13 cellular contexts compared by ENCODE assay signal in genomic region chr12:88420460-88420859, GRCh38.
DNase-seq lines count a peak whose midpoint lies in the region; ATAC-seq and TF ChIP-seq lines count a peak whose summit lies in the region.
"Had no signal": no experiment of that assay in that cellular context is flagged by ENCODE, and none has a peak within 500 bp of the region (broad histone marks: within the 10 kb centered on the region; RNA-seq: fewer than 3 reads in every experiment).

No MANE protein-coding gene starts in this region.

- H3K9me3 Mint-ChIP-seq in MCF 10A (ENCODE audit: unreplicated experiment) (no peaks in the 10 kb centered on the region), endodermal cell (no peaks in the 10 kb centered on the region)

- peak; percentile 84 for DNase-seq in MCF 10A (ENCODE audit: unreplicated experiment)
- DNase-seq in breast epithelium (ENCODE audit: low spot score in 2 of 2): no peak
- peak; percentile 87 for DNase-seq in T1000 (lab: John Stamatoyannopoulos, UW)
- DNase-seq in fibroblast of the conjunctiva (ENCODE audit: low read depth): peak; percentile 91
- no peak for DNase-seq in vagina (ENCODE audit: extremely low spot score in 2 of 2)
- no peak for DNase-seq in occipital lobe (lab: John Stamatoyannopoulos, UW)
- no peak for DNase-seq in endodermal cell
- DNase-seq: activated CD4-positive, alpha-beta T cell treated with anti-CD3 and anti-CD28 coated beads for 48 hours; stimulated activated CD8-positive, alpha-beta memory T cell treated with anti-CD3 and anti-CD28 coated beads, Interleukin-4, amount 100 ng/mL, for 48 hours had no signal

- no peaks in the 10 kb centered on the region for H3K27me3 ChIP-seq in breast epithelium
- no peaks in the 10 kb centered on the region for H3K27me3 ChIP-seq in vagina
- H3K27me3 ChIP-seq in endodermal cell (ENCODE audit: control insufficient read depth, insufficient read depth, low read length, poor library complexity, severe bottlenecking): no peaks in the 10 kb centered on the region
- H3K27me3 ChIP-seq: BLaER1 treated with 17β-estradiol and CSF1 and Interleukin-3, amounts not matched to agents 10 nM and 100 nM had no signal

- no peaks in the 10 kb centered on the region for H3K4me1 ChIP-seq in breast epithelium
- H3K4me1 ChIP-seq in vagina: no peaks in the 10 kb centered on the region
- H3K4me1 ChIP-seq in endodermal cell (ENCODE audit: control insufficient read depth, insufficient read depth, low read length): no peaks in the 10 kb centered on the region

- peak overlapping the region in 1 of 2 donors; percentile 59 for H3K27ac ChIP-seq in breast epithelium
- peak overlapping the region; percentile 20 for H3K27ac ChIP-seq in vagina
- H3K27ac ChIP-seq in endodermal cell (ENCODE audit: low read depth, low read length): no peak overlapping the region

- no peak for ATAC-seq in GM19328 (IDR thresholded peaks at IDR 0.05; ENCODE audit: unreplicated experiment)

- no peak overlapping the region for H3K4me3 Mint-ChIP-seq in MCF 10A (ENCODE audit: unreplicated experiment)
- no peak overlapping the region for H3K4me3 Mint-ChIP-seq in endodermal cell
- H3K4me3 Mint-ChIP-seq: activated naive CD8-positive, alpha-beta T cell had no signal

- H3K27me3 Mint-ChIP-seq in MCF 10A (ENCODE audit: insufficient read depth, unreplicated experiment) (no peaks in the 10 kb centered on the region), endodermal cell (ENCODE audit: insufficient read depth) (no peaks in the 10 kb centered on the region)
- H3K27me3 Mint-ChIP-seq: activated naive CD8-positive, alpha-beta T cell had no signal

- H3K9ac ChIP-seq in endodermal cell (ENCODE audit: extremely low read depth, low read length, poor library complexity, severe bottlenecking): no peak overlapping the region
- H3K9ac ChIP-seq: BLaER1 treated with 17β-estradiol and CSF1 and Interleukin-3, amounts not matched to agents 10 nM and 100 nM had no signal

- H3K36me3 Mint-ChIP-seq in MCF 10A (ENCODE audit: insufficient read depth, unreplicated experiment) (no peaks in the 10 kb centered on the region), endodermal cell (ENCODE audit: low read depth) (no peaks in the 10 kb centered on the region)
- H3K36me3 Mint-ChIP-seq: activated naive CD8-positive, alpha-beta T cell had no signal

- POLR2A ChIA-PET in MCF 10A (lab: Yijun Ruan, JAX): interaction anchor here (0.8 to 1.5 kb wide), 4 partner anchors 10 to 160 kb away, joined by 3 to 4 read pairs (median 4); partner anchors contain the start of gene KITLG

- H3K36me3 ChIP-seq in breast epithelium (no peaks in the 10 kb centered on the region), vagina (no peaks in the 10 kb centered on the region), endodermal cell (ENCODE audit: control insufficient read depth, insufficient read depth, low read length) (no peaks in the 10 kb centered on the region)
- H3K36me3 ChIP-seq: BLaER1 treated with 17β-estradiol and CSF1 and Interleukin-3, amounts not matched to agents 10 nM and 100 nM had no signal

- TF ChIP-seq POLR2A in breast epithelium (IDR thresholded peaks at IDR 0.05) (no peak), vagina (IDR thresholded peaks at IDR 0.05) (no peak)

- no TSS peak for BruUV-seq in MCF 10A (replicated peaks; lab: Mats Ljungman, UMichigan)

- TF ChIP-seq CTCF in MCF 10A (IDR thresholded peaks at IDR 0.05; ENCODE audit: unreplicated experiment) (no peak), breast epithelium (IDR thresholded peaks at IDR 0.05) (no peak), vagina (IDR thresholded peaks at IDR 0.05) (no peak), endodermal cell (conservative IDR thresholded peaks at IDR 0.05) (no peak)

- CTCF ChIA-PET in MCF 10A (lab: Yijun Ruan, JAX): interaction anchor here (0.5 to 1.3 kb wide), 4 partner anchors 9 to 473 kb away, joined by 3 to 4 read pairs (median 3); no protein-coding TSS in a partner anchor

- no peaks in the 10 kb centered on the region for H3K9me3 ChIP-seq in breast epithelium
- no peaks in the 10 kb centered on the region for H3K9me3 ChIP-seq in vagina
- H3K9me3 ChIP-seq in endodermal cell (ENCODE audit: control insufficient read depth, low read length): no peaks in the 10 kb centered on the region
- H3K9me3 ChIP-seq: BLaER1 treated with 17β-estradiol and CSF1 and Interleukin-3, amounts not matched to agents 10 nM and 100 nM had no signal

- intact Hi-C loops in MCF 10A (cut with micrococcal nuclease) (no loop called here), breast epithelium (cut with DNase I; ENCODE audit: low total_unique reads) (no loop called here), vagina (cut with DNase I) (no loop called here)

- H3K4me1 Mint-ChIP-seq in MCF 10A (ENCODE audit: insufficient read depth, unreplicated experiment): peaks cover 15% of the 10 kb centered on the region
- H3K4me1 Mint-ChIP-seq in endodermal cell: no peaks in the 10 kb centered on the region

- H3K4me3 ChIP-seq in breast epithelium (no peak overlapping the region), vagina (no peak overlapping the region), endodermal cell (ENCODE audit: low read length) (no peak overlapping the region)
- H3K4me3 ChIP-seq: BLaER1 treated with 17β-estradiol and CSF1 and Interleukin-3, amounts not matched to agents 10 nM and 100 nM; skin epidermis had no signal

- H3K27ac Mint-ChIP-seq in MCF 10A (ENCODE audit: low read depth, unreplicated experiment) (no peak overlapping the region), endodermal cell (no peak overlapping the region)
- H3K27ac Mint-ChIP-seq: activated naive CD8-positive, alpha-beta T cell had no signal

Comparison
In these comparisons a context has a peak if more than half of its experiments do, and no peak if none do; other contexts are left out.
1. DNase-seq: peak in MCF 10A (single experiment), T1000 (single experiment) and fibroblast of the conjunctiva (single experiment); none in breast epithelium (0 of 2), vagina (0 of 2), occipital lobe (single experiment) and endodermal cell (single experiment).